ENCODE assay signal across 8 cellular contexts in the genomic region with DNA sequence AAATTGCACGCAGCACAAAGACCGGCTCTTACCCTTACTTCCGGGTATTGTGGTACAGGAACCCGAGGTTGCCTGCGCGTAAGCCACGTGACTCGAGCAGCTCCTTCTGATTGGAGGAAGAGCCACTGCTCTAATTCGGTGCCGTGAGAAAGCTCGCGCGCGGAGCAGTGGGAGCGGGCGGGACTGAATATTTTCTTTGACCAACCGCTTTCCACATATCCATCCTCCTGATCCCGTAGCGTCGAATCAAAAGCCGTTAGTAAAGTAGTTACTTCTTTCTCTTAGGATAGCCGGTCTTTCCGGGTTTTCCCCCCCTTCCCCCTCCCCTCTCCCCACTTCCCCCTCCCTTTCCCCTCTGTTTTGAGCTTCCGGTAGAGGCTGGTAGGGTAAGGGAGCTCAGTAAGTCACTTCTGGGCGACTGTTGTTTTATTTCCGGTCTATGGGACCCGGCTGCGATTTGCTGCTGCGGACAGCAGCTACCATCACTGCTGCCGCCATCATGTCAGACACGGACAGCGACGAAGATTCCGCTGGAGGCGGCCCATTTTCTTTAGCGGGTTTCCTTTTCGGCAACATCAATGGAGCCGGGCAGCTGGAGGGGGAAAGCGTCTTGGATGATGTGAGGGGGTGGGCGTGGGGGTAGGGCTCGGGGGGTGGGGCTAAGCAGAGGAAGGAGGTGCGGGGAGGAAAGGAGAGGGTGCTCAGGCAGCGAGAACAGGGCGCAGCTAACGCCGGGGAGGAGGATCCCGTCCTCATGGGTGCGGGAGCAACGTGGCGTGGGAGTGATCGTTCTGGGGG. TPM values are rescaled to one million over a fixed set of nuclear protein-coding genes. Genes with fewer than 3 reads are reported as not detected.
A peak's percentile ranks its signal among the peaks of the same experiment; 100 is the strongest.
DNase-seq lines count a peak whose midpoint lies in the region; ATAC-seq and TF ChIP-seq lines count a peak whose summit lies in the region.

A gene with protein sequence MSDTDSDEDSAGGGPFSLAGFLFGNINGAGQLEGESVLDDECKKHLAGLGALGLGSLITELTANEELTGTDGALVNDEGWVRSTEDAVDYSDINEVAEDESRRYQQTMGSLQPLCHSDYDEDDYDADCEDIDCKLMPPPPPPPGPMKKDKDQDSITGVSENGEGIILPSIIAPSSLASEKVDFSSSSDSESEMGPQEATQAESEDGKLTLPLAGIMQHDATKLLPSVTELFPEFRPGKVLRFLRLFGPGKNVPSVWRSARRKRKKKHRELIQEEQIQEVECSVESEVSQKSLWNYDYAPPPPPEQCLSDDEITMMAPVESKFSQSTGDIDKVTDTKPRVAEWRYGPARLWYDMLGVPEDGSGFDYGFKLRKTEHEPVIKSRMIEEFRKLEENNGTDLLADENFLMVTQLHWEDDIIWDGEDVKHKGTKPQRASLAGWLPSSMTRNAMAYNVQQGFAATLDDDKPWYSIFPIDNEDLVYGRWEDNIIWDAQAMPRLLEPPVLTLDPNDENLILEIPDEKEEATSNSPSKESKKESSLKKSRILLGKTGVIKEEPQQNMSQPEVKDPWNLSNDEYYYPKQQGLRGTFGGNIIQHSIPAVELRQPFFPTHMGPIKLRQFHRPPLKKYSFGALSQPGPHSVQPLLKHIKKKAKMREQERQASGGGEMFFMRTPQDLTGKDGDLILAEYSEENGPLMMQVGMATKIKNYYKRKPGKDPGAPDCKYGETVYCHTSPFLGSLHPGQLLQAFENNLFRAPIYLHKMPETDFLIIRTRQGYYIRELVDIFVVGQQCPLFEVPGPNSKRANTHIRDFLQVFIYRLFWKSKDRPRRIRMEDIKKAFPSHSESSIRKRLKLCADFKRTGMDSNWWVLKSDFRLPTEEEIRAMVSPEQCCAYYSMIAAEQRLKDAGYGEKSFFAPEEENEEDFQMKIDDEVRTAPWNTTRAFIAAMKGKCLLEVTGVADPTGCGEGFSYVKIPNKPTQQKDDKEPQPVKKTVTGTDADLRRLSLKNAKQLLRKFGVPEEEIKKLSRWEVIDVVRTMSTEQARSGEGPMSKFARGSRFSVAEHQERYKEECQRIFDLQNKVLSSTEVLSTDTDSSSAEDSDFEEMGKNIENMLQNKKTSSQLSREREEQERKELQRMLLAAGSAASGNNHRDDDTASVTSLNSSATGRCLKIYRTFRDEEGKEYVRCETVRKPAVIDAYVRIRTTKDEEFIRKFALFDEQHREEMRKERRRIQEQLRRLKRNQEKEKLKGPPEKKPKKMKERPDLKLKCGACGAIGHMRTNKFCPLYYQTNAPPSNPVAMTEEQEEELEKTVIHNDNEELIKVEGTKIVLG (N-terminal part only) (plus strand): TSS at position 482 of the 798 bp plus-strand sequence. CDS start 18 bp downstream, at position 500.

- H3K79me2 ChIP-seq in PC-3 (ENCODE audit: low read length) = peaks cover 44% of the 10 kb centered on the region

- no peaks in the 10 kb centered on the region for H3K9me2 ChIP-seq in PC-3 (replicated peaks; ENCODE audit: low read length)

- peaks cover 7% of the 10 kb centered on the region; the same call in 1 of the 2 replicates for H3K36me3 ChIP-seq in PC-3 (ENCODE audit: low read depth, low read length)

- peak within 1 kb of the TSS; percentile 86 for H3K4me3 ChIP-seq in PC-3 (ENCODE audit: low read length)
- H3K4me3 ChIP-seq in epithelial cell of esophagus (ENCODE audit: low read length) = peak within 1 kb of the TSS; percentile 79
- peak within 1 kb of the TSS; percentile 72 for H3K4me3 ChIP-seq in mononuclear cell (ENCODE audit: low read length)

- H3K4me1 ChIP-seq in PC-3 (ENCODE audit: insufficient read depth, low read length) = peaks cover 11% of the 10 kb centered on the region
- peaks cover 22% of the 10 kb centered on the region for H3K4me1 ChIP-seq in mononuclear cell (ENCODE audit: insufficient read depth, low read length)

- H3K9me3 ChIP-seq in PC-3 (ENCODE audit: low read length) (no peaks in the 10 kb centered on the region), mononuclear cell (ENCODE audit: low read depth, low read length) (no peaks in the 10 kb centered on the region)

- H3K27me3 ChIP-seq in PC-3 (ENCODE audit: low read length) (no peaks in the 10 kb centered on the region), mononuclear cell (ENCODE audit: insufficient read depth, low read length) (no peaks in the 10 kb centered on the region)

- 0 out of 2 replicates have a peak, but pooled peaks cover 8% of the 10 kb centered on the region for H4K20me1 ChIP-seq in PC-3 (ENCODE audit: low read length)

- CTCF ChIA-PET in PC-3 (lab: Charles Lee) = interaction anchor here (0.6 to 1.2 kb wide), 3 partner anchors 83 to 286 kb away, joined by 3 to 10 read pairs (median 3); a partner anchor contains a TSS

- TF ChIP-seq RAD21 in Ishikawa (IDR thresholded peaks at IDR 0.05; ENCODE audit: low read depth) = no peak

- H3K9ac ChIP-seq in PC-3 (ENCODE audit: low read length) = peak within 1 kb of the TSS; percentile 100

- H3K4me2 ChIP-seq in PC-3 (ENCODE audit: low read length) = peak within 1 kb of the TSS; percentile 98

- ATAC-seq in GM21576 (IDR thresholded peaks at IDR 0.05; ENCODE audit: unreplicated experiment) (peak; percentile 87), PC-3 (peak; percentile 93)

- H3F3A ChIP-seq in PC-3 (ENCODE audit: low read length, unreplicated experiment) = no peaks in the 10 kb centered on the region

- TF ChIP-seq EP300 in Ishikawa (IDR thresholded peaks at IDR 0.05; ENCODE audit: borderline replicate concordance) = no peak

- BruUV-seq in PC-3 (replicated peaks; lab: Mats Ljungman, UMichigan) = no TSS peak

- H3K27ac ChIP-seq in PC-3 (ENCODE audit: low read length) = peak within 1 kb of the TSS; percentile 95

- no peak for TF ChIP-seq CTCF in PC-3 (conservative IDR thresholded peaks at IDR 0.05; ENCODE audit: low read depth, low read length)
- TF ChIP-seq CTCF in epithelial cell of esophagus (IDR thresholded peaks at IDR 0.05; ENCODE audit: insufficient read depth, low read depth, low read length, missing control alignments) = no peak

- intact Hi-C loops in PC-3 (cut with micrococcal nuclease) = loop anchor here (1.0 to 2.0 kb wide), 2 partner anchors 81 to 112 kb away; a partner anchor contains a TSS

- H2AFZ ChIP-seq in PC-3 (ENCODE audit: low read length) = peak within 1 kb of the TSS; percentile 79

- POLR2A ChIA-PET in PC-3 (lab: Charles Lee; ENCODE audit: unreplicated experiment) = interaction anchor here (0.5 to 1.4 kb wide), 16 partner anchors 18 to 887 kb away, joined by 3 to 17 read pairs (median 6); a partner anchor contains a TSS

- DNase-seq in DMS114 treated with DMSO at 0.1 percent for 48 hours (lab: John Stamatoyannopoulos, UW; ENCODE audit: unreplicated experiment) (peak; percentile 95), PC-3 (peak; percentile 96), activated T-cell treated with anti-CD3 and anti-CD28 coated beads for 48 hours (ENCODE audit: low read depth) (peak; percentile 80), epithelial cell of esophagus (ENCODE audit: low read depth) (peak; percentile 96)
- peak; percentile 60 to 79 for DNase-seq in stimulated activated CD8-positive, alpha-beta memory T cell treated with anti-CD3 and anti-CD28 coated beads, Interleukin-4, amount 100 ng/mL, for 1 hour (ENCODE audit: low read depth in 2 of 2, low spot score in 1 of 2)

TF ChIP-seq in Ishikawa, 13 proteins besides CTCF, POLR2A, EP300 and RAD21:
- TF ChIP-seq YY1 (IDR thresholded peaks at IDR 0.05; ENCODE audit: low read depth) (peak; percentile 70), EGR1 (IDR thresholded peaks at IDR 0.05) (no peak), FOXM1 (IDR thresholded peaks at IDR 0.05; ENCODE audit: borderline replicate concordance, low read depth) (no peak), ZBTB7A (IDR thresholded peaks at IDR 0.05; ENCODE audit: low read depth) (no peak), TCF12 (IDR thresholded peaks at IDR 0.05; ENCODE audit: low read depth) (peak; percentile 29; the same call in 1 of the 2 replicates), TAF1 (IDR thresholded peaks at IDR 0.05; ENCODE audit: low read depth) (peak; percentile 70; the same call in 1 of the 2 replicates)
- TF ChIP-seq, protein P1, sequence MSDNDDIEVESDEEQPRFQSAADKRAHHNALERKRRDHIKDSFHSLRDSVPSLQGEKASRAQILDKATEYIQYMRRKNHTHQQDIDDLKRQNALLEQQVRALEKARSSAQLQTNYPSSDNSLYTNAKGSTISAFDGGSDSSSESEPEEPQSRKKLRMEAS (IDR thresholded peaks at IDR 0.05) = peak; percentile 45; the same call in 1 of the 2 replicates
- TF ChIP-seq, protein P2, sequence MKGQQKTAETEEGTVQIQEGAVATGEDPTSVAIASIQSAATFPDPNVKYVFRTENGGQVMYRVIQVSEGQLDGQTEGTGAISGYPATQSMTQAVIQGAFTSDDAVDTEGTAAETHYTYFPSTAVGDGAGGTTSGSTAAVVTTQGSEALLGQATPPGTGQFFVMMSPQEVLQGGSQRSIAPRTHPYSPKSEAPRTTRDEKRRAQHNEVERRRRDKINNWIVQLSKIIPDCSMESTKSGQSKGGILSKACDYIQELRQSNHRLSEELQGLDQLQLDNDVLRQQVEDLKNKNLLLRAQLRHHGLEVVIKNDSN (IDR thresholded peaks at IDR 0.05) = peak; percentile 95

RNA-seq across cellular contexts. Expression of the gene that starts here (rescaled TPM):
- 36.8 and 45.2 TPM in 2 replicates for total RNA-seq in PC-3 (2014; rRNA removed)
- 61.8 TPM for total RNA-seq in mononuclear cell

Comparison
In these comparisons a context has a peak if more than half of its experiments do, and no peak if none do; other contexts are left out.
1. Peak in every context shown above with its lines: DNase-seq, ATAC-seq, H3K4me3 ChIP-seq and H3K27ac ChIP-seq.